ENCODE assay signal across 30 cellular contexts in genomic region chr10:126734957-126735356, GRCh38.
DNase-seq lines count a peak whose midpoint lies in the region; ATAC-seq, FAIRE-seq and TF ChIP-seq lines count a peak whose summit lies in the region.
"Had no signal": no experiment of that assay in that cellular context is flagged by ENCODE, and none has a peak within 500 bp of the region (broad histone marks: within the 10 kb centered on the region; RNA-seq: fewer than 3 reads in every experiment).

No MANE protein-coding gene starts in this region.

- H3K4me1 ChIP-seq in adipocyte (ENCODE audit: control insufficient read depth, insufficient read depth, low read length), result peaks cover 34% of the 10 kb centered on the region
- no peaks in the 10 kb centered on the region for H3K4me1 ChIP-seq in BE2C
- H3K4me1 ChIP-seq: BLaER1 treated with 17β-estradiol and CSF1 and Interleukin-3, amounts not matched to agents 10 nM and 100 nM; transverse colon had no signal

- no peak for TF ChIP-seq POLR2A in GM12891 (IDR thresholded peaks at IDR 0.05; ENCODE audit: low read depth, low read length)

- DNase-seq in AG20443 (ENCODE audit: low spot score) (peak; percentile 45), adipocyte (ENCODE audit: low read depth) (peak; percentile 54), foreskin fibroblast (peak; percentile 8 to 23), myocyte (ENCODE audit: low read depth) (peak; percentile 44), GM12891 (ENCODE audit: insufficient read length, low spot score) (no peak), BE2C (no peak)
- DNase-seq: activated CD4-positive, alpha-beta T cell treated with anti-CD3 and anti-CD28 coated beads for 48 hours; activated effector memory CD4-positive, alpha-beta T cell treated with anti-CD3 and anti-CD28 coated beads, Interleukin-2, amount 50 U/mL, for 16 hours; activated naive CD8-positive, alpha-beta T cell treated with anti-CD3 and anti-CD28 coated beads, Interleukin-2, amount 50 U/mL, for 24 hours; activated T-cell treated with anti-CD3 and anti-CD28 coated beads, Interleukin-2, amount 50 U/mL, for 1 hour; COR-L47; DMS79 treated with DMSO at 0.1 percent for 48 hours; foreskin melanocyte; MV-4-11; NCI-H1436 treated with DMSO at 0.1 percent for 48 hours; SHP77; stimulated activated CD4-positive, alpha-beta T cell treated with anti-CD3 and anti-CD28 coated beads, Interleukin-1b, Interleukin-23, amount 100 ng/mL, for 48 hours; stimulated activated CD8-positive, alpha-beta memory T cell treated with anti-CD3 and anti-CD28 coated beads, Interleukin-4, amount 100 ng/mL, for 48 hours; stimulated activated naive CD8-positive, alpha-beta T cell treated with anti-CD3 and anti-CD28 coated beads, Interleukin-15, amount 100 ng/mL, for 72 hours; transverse colon; WERI-Rb-1 had no signal

- H3K9ac ChIP-seq in adipocyte (ENCODE audit: low read length), result no peak overlapping the region
- H3K9ac ChIP-seq: BLaER1 treated with 17β-estradiol and CSF1 and Interleukin-3, amounts not matched to agents 10 nM and 100 nM; KMS-11 had no signal

- H3K27me3 ChIP-seq in adipocyte (replicated peaks; ENCODE audit: control insufficient read depth, insufficient read depth, low read length) (no peaks in the 10 kb centered on the region), BE2C (no peaks in the 10 kb centered on the region)
- H3K27me3 ChIP-seq: BLaER1 treated with 17β-estradiol and CSF1 and Interleukin-3, amounts not matched to agents 10 nM and 100 nM; transverse colon had no signal

- FAIRE-seq in GM12891 (lab: Jason Lieb, UNC), result no peak
- FAIRE-seq: endothelial cell of umbilical vein, GM18507 had no signal

- H3K9me3 ChIP-seq in adipocyte (ENCODE audit: control insufficient read depth, low read length) (no peaks in the 10 kb centered on the region), BE2C (no peaks in the 10 kb centered on the region)
- H3K9me3 ChIP-seq: BLaER1 treated with 17β-estradiol and CSF1 and Interleukin-3, amounts not matched to agents 10 nM and 100 nM; transverse colon had no signal

- TF ChIP-seq CTCF in foreskin fibroblast (IDR thresholded peaks at IDR 0.05; ENCODE audit: low read depth, low read length), result no peak
- no peak for TF ChIP-seq CTCF in BE2C (IDR thresholded peaks at IDR 0.05; ENCODE audit: low read depth, low read length)

- H3K4me3 ChIP-seq in adipocyte (ENCODE audit: low read length), result no peak overlapping the region
- H3K4me3 ChIP-seq in foreskin fibroblast (ENCODE audit: low read depth in 1 of 2, low read length in 2 of 2), result no peak overlapping the region
- H3K4me3 ChIP-seq in BE2C (ENCODE audit: low read depth, low read length), result no peak overlapping the region
- H3K4me3 ChIP-seq: BLaER1 treated with 17β-estradiol and CSF1 and Interleukin-3, amounts not matched to agents 10 nM and 100 nM; smooth muscle cell; transverse colon had no signal

- H3K36me3 ChIP-seq in adipocyte (ENCODE audit: control insufficient read depth, insufficient read depth, low read length, severe bottlenecking), result no peaks in the 10 kb centered on the region
- H3K36me3 ChIP-seq in BE2C, result no peaks in the 10 kb centered on the region
- H3K36me3 ChIP-seq: BLaER1 treated with 17β-estradiol and CSF1 and Interleukin-3, amounts not matched to agents 10 nM and 100 nM; transverse colon; WERI-Rb-1 had no signal

- no peak for ATAC-seq in GM19455 (IDR thresholded peaks at IDR 0.05; ENCODE audit: unreplicated experiment)
- ATAC-seq in GM21825 (IDR thresholded peaks at IDR 0.05; ENCODE audit: unreplicated experiment), result no peak
- ATAC-seq: activated naive CD8-positive, alpha-beta T cell treated with anti-CD3 and anti-CD28 coated beads, Interleukin-2, amount 50 U/mL, for 24 hours; HCT116; natural killer cell treated with Interleukin-12 subunit alpha and Interleukin-12 subunit beta and Interleukin-15 and Interleukin-18, amount 100 ng/mL, for 72 hours; stimulated activated naive CD8-positive, alpha-beta T cell treated with anti-CD3 and anti-CD28 coated beads, Interleukin-15, amount 100 ng/mL, for 72 hours had no signal

TF ChIP-seq in GM12891, 5 proteins besides CTCF, POLR2A, EP300 and RAD21:
- TF ChIP-seq POLR2AphosphoS5 (IDR thresholded peaks at IDR 0.05; ENCODE audit: low read depth, low read length) (no peak), POU2F2 (IDR thresholded peaks at IDR 0.05; ENCODE audit: low read depth, low read length) (no peak), TAF1 (IDR thresholded peaks at IDR 0.05; ENCODE audit: low read depth, low read length) (no peak), PAX5 (IDR thresholded peaks at IDR 0.05; ENCODE audit: insufficient read depth, low read length, severe bottlenecking) (no peak), SPI1 (IDR thresholded peaks at IDR 0.05; ENCODE audit: low read depth, low read length) (no peak)

Comparison
In these comparisons a context has a peak if more than half of its experiments do, and no peak if none do; other contexts are left out.
1. DNase-seq: peak in AG20443 (single experiment), adipocyte (single experiment), foreskin fibroblast (2 of 2) and myocyte (single experiment); none in GM12891 (single experiment) and BE2C (single experiment).